In the genomic region with DNA sequence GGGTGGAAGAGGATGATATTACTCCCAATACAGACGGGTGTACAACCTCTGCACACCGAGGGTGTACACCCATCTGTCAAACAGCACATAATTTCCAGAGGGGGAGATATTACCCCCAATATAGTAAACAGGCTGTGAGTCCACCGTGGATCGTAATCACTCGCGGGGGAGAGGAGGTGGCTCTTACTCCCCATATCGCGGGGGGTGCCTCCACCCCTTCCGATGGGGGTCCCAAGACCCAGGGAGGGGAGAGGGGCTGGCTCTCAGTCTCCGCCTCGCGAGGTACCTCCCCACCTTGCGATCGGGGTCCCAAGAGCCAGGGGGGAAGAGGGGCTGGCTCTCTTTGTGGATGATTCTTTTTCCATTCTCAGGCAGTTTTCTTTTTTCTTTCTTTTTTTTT, we compare ENCODE assay signal across 3 cellular contexts. TPM values are rescaled to one million over a fixed set of nuclear protein-coding genes. Genes with fewer than 3 reads are reported as not detected.
"Had no signal": no experiment of that assay in that cellular context is flagged by ENCODE, and none has a peak within 500 bp of the region (broad histone marks: within the 10 kb centered on the region; RNA-seq: fewer than 3 reads in every experiment).

No MANE protein-coding gene starts in this region.

RNA-seq across cellular contexts. Expression of a gene that starts 13.4 kb away (rescaled TPM):
- total RNA-seq: IMR-90, Right ventricle myocardium inferior, RPMI7951 had no signal
- polyA plus RNA-seq: IMR-90 had no signal
